ENCODE assay signal across 29 cellular contexts in the genomic region with DNA sequence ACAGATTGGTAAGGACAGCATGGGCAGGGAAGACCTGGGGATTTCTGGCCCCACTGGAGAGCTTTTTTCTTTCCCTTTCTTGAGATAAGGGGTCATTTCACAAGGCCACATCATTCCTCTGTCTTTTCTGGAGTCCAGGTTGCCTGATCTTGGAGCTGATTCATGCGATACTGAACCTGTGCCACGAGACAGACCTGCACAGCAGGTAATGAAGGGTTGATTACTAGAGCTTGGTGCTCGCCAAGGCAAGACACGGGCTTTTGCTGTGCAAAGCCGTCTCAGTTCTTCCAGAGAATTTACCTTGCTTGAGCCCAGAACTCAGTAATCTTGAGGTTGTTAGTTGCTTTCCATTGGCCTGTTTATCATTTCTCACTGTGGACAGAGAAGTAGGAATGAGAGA.
"Had no signal": no experiment of that assay in that cellular context is flagged by ENCODE, and none has a peak within 500 bp of the region (broad histone marks: within the 10 kb centered on the region; RNA-seq: fewer than 3 reads in every experiment).

No MANE protein-coding gene starts in this region.

- H3K9me3 ChIP-seq: breast epithelium, pancreas, prostate gland, testis, transverse colon had no signal

- H3K9me3 Mint-ChIP-seq: activated B cell treated with CpG ODN at 0.5 μM for 24 hours; activated naive CD4-positive, alpha-beta T cell treated with anti-CD3 and anti-CD28 coated beads, Interleukin-2, amount 50 U/mL, for 24 hours; activated T-cell treated with anti-CD3 and anti-CD28 coated beads, Interleukin-2, amount 50 U/mL, for 72 hours; endodermal cell; immature natural killer cell; mesothelial cell of epicardium; naive B cell; T-helper 2 cell treated with Interferon-gamma antibody and Interleukin-4, amounts not matched to agents 5 μg/mL and 100 μg/mL, for 36 hours had no signal

- H3K4me3 ChIP-seq: breast epithelium, pancreas, prostate gland, skin epidermis, testis, transverse colon had no signal

- H3K4me1 ChIP-seq: breast epithelium, pancreas, prostate gland, transverse colon had no signal

- H3K27me3 ChIP-seq: breast epithelium, pancreas, testis, transverse colon had no signal

- H3K4me1 Mint-ChIP-seq: activated B cell treated with CpG ODN at 0.5 μM for 24 hours; activated naive CD4-positive, alpha-beta T cell treated with anti-CD3 and anti-CD28 coated beads, Interleukin-2, amount 50 U/mL, for 24 hours; endodermal cell; immature natural killer cell; mesothelial cell of epicardium; naive B cell had no signal

- H3K27ac ChIP-seq: breast epithelium, pancreas, prostate gland, testis had no signal

- H3K27me3 Mint-ChIP-seq: activated B cell treated with CpG ODN at 0.5 μM for 24 hours; activated naive CD4-positive, alpha-beta T cell treated with anti-CD3 and anti-CD28 coated beads, Interleukin-2, amount 50 U/mL, for 24 hours; naive B cell had no signal

- ATAC-seq: activated CD8-positive, alpha-beta T cell treated with anti-CD3 and anti-CD28 coated beads, Interleukin-2, amount 10 ng/mL, durations not matched to agents 7 days and 5 days; activated T-cell treated with anti-CD3 and anti-CD28 coated beads, Interleukin-2, amount 50 U/mL, for 72 hours; left colon; pancreas; sciatic nerve; stimulated activated naive CD8-positive, alpha-beta T cell treated with anti-CD3 and anti-CD28 coated beads, Interleukin-15, Interleukin-2, amounts not matched to agents 100 U/mL and 50 U/mL, for 24 hours had no signal

- H3K27ac Mint-ChIP-seq: activated B cell treated with CpG ODN at 0.5 μM for 24 hours; activated CD8-positive, alpha-beta T cell treated with anti-CD3 and anti-CD28 coated beads, Interleukin-2, amount 10 ng/mL, durations not matched to agents 7 days and 5 days; activated naive CD4-positive, alpha-beta T cell treated with anti-CD3 and anti-CD28 coated beads, Interleukin-2, amount 50 U/mL, for 24 hours; activated T-cell treated with anti-CD3 and anti-CD28 coated beads, Interleukin-2, amount 50 U/mL, for 72 hours; endodermal cell; immature natural killer cell; mesothelial cell of epicardium; naive B cell; T-helper 2 cell treated with Interferon-gamma antibody and Interleukin-4, amounts not matched to agents 5 μg/mL and 100 μg/mL, for 36 hours had no signal

- H3K4me3 Mint-ChIP-seq: activated B cell treated with CpG ODN at 0.5 μM for 24 hours; activated CD8-positive, alpha-beta T cell treated with anti-CD3 and anti-CD28 coated beads, Interleukin-2, amount 10 ng/mL, durations not matched to agents 7 days and 5 days; activated naive CD4-positive, alpha-beta T cell treated with anti-CD3 and anti-CD28 coated beads, Interleukin-2, amount 50 U/mL, for 24 hours; activated T-cell treated with anti-CD3 and anti-CD28 coated beads, Interleukin-2, amount 50 U/mL, for 72 hours; endodermal cell; immature natural killer cell; mesothelial cell of epicardium; naive B cell; T-helper 2 cell treated with Interferon-gamma antibody and Interleukin-4, amounts not matched to agents 5 μg/mL and 100 μg/mL, for 36 hours had no signal

- DNase-seq: activated B cell treated with CpG ODN at 0.5 μM for 24 hours; activated CD8-positive, alpha-beta T cell treated with anti-CD3 and anti-CD28 coated beads, Interleukin-2, amount 10 ng/mL, durations not matched to agents 7 days and 5 days; activated gamma-delta T cell treated with Interleukin-2 at 50 U/mL for 16 hours; activated T-cell treated with anti-CD3 and anti-CD28 coated beads for 4 hours; activated T-cell treated with anti-CD3 and anti-CD28 coated beads, Interleukin-2, amount 50 U/mL, for 72 hours; cerebellar nuclear complex; endodermal cell; foreskin fibroblast; hypothalamus; immature natural killer cell; kidney; left colon; naive B cell; nucleus accumbens; pancreas; retina; stimulated activated CD4-positive, alpha-beta T cell treated with anti-CD3 and anti-CD28 coated beads, Interleukin-12 subunit alpha, Interleukin-12 subunit beta, amount 100 ng/mL, for 4 hours; stimulated activated CD4-positive, alpha-beta T cell treated with anti-CD3 and anti-CD28 coated beads, Interleukin-4, amount 100 ng/mL, for 1 hour; stimulated activated naive CD8-positive, alpha-beta T cell treated with anti-CD3 and anti-CD28 coated beads, Interleukin-15, Interleukin-2, amounts not matched to agents 100 U/mL and 50 U/mL, for 24 hours; T-helper 1 cell; testis; transverse colon had no signal
